In the genomic region with DNA sequence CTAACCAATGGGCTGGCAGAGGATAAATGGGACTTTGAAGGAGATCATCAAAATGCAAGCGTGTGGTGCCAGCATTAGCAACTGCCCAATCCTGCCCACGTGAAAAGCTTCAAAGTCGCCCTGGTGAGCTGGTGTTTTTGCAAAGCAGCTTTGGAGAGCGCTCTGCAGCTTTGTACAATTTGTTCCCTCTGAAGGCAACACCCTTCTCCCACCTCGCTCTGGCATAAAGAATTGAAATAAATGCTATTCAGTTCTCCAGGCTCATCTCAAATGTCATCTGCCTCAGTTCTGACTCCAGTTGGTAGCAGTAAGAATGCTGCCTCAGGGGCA, we compare ENCODE assay signal across 20 cellular contexts. TPM values are rescaled to one million over a fixed set of nuclear protein-coding genes. Genes with fewer than 3 reads are reported as not detected.
A peak's percentile ranks its signal among the peaks of the same experiment; 100 is the strongest.
DNase-seq lines count a peak whose midpoint lies in the region; ATAC-seq and TF ChIP-seq lines count a peak whose summit lies in the region.
"Had no signal": no experiment of that assay in that cellular context is flagged by ENCODE, and none has a peak within 500 bp of the region (broad histone marks: within the 10 kb centered on the region; RNA-seq: fewer than 3 reads in every experiment).

No MANE protein-coding gene starts in this region.

- no peaks in the 10 kb centered on the region for H3K9me3 Mint-ChIP-seq in activated T-cell treated with anti-CD3 and anti-CD28 coated beads, Interleukin-2, amount 50 U/mL, for 24 hours
- H3K9me3 Mint-ChIP-seq in activated T-cell treated with anti-CD3 and anti-CD28 coated beads, Interleukin-2, amount 50 U/mL, for 72 hours: no peaks in the 10 kb centered on the region
- H3K9me3 Mint-ChIP-seq in endothelial cell (ENCODE audit: unreplicated experiment): no peaks in the 10 kb centered on the region
- H3K9me3 Mint-ChIP-seq: CD8-positive, alpha-beta memory T cell; H9 had no signal

- no peak overlapping the region for H3K4me3 Mint-ChIP-seq in activated T-cell treated with anti-CD3 and anti-CD28 coated beads, Interleukin-2, amount 50 U/mL, for 24 hours
- no peak overlapping the region for H3K4me3 Mint-ChIP-seq in activated T-cell treated with anti-CD3 and anti-CD28 coated beads, Interleukin-2, amount 50 U/mL, for 72 hours
- peak overlapping the region; percentile 25 for H3K4me3 Mint-ChIP-seq in endothelial cell (ENCODE audit: unreplicated experiment)
- H3K4me3 Mint-ChIP-seq: H9 had no signal

- peak overlapping the region; percentile 22 for H3K27ac Mint-ChIP-seq in activated T-cell treated with anti-CD3 and anti-CD28 coated beads, Interleukin-2, amount 50 U/mL, for 24 hours
- no peak overlapping the region for H3K27ac Mint-ChIP-seq in activated T-cell treated with anti-CD3 and anti-CD28 coated beads, Interleukin-2, amount 50 U/mL, for 72 hours
- H3K27ac Mint-ChIP-seq in endothelial cell (ENCODE audit: unreplicated experiment): no peak overlapping the region

- TF ChIP-seq CTCF in endothelial cell (IDR thresholded peaks at IDR 0.05; ENCODE audit: unreplicated experiment): no peak
- TF ChIP-seq CTCF in GM20000 (IDR thresholded peaks at IDR 0.05; ENCODE audit: extremely low read depth, missing control alignments): no peak

- no peak for ATAC-seq in activated T-cell treated with anti-CD3 and anti-CD28 coated beads, Interleukin-2, amount 50 U/mL, for 72 hours (replicated peaks in 1 of 2)
- ATAC-seq: Panc1 had no signal

- no peaks in the 10 kb centered on the region for H3K27me3 Mint-ChIP-seq in activated T-cell treated with anti-CD3 and anti-CD28 coated beads, Interleukin-2, amount 50 U/mL, for 24 hours
- no peaks in the 10 kb centered on the region for H3K27me3 Mint-ChIP-seq in activated T-cell treated with anti-CD3 and anti-CD28 coated beads, Interleukin-2, amount 50 U/mL, for 72 hours (ENCODE audit: low read depth)
- H3K27me3 Mint-ChIP-seq in endothelial cell (ENCODE audit: unreplicated experiment): peaks cover 6% of the 10 kb centered on the region

- peaks cover 31% of the 10 kb centered on the region for H3K4me1 Mint-ChIP-seq in activated T-cell treated with anti-CD3 and anti-CD28 coated beads, Interleukin-2, amount 50 U/mL, for 24 hours (ENCODE audit: low read depth)
- peaks cover 21% of the 10 kb centered on the region for H3K4me1 Mint-ChIP-seq in activated T-cell treated with anti-CD3 and anti-CD28 coated beads, Interleukin-2, amount 50 U/mL, for 72 hours (ENCODE audit: low read depth)
- H3K4me1 Mint-ChIP-seq in endothelial cell (ENCODE audit: unreplicated experiment): peaks cover 14% of the 10 kb centered on the region

- DNase-seq in activated T-cell treated with anti-CD3 and anti-CD28 coated beads, Interleukin-2, amount 50 U/mL, for 24 hours: no peak
- DNase-seq in activated T-cell treated with anti-CD3 and anti-CD28 coated beads, Interleukin-2, amount 50 U/mL, for 72 hours: no peak
- DNase-seq in endothelial cell (ENCODE audit: low spot score) (no peak), occipital lobe (lab: John Stamatoyannopoulos, UW) (peak; percentile 55), superior temporal gyrus (ENCODE audit: extremely low spot score) (peak; percentile 70), GM20000 (ENCODE audit: low spot score) (no peak), SHP77 (lab: John Stamatoyannopoulos, UW) (no peak), dedifferentiated amniotic fluid mesenchymal stem cell (ENCODE audit: extremely low spot score) (no peak)
- DNase-seq: CD8-positive, alpha-beta memory T cell; DMS79; NCI-H1048; NCI-H146; NCI-H2081 treated with DMSO at 0.1 percent for 48 hours; NCI-H510A; NCI-H82 had no signal

- H3K36me3 Mint-ChIP-seq in activated T-cell treated with anti-CD3 and anti-CD28 coated beads, Interleukin-2, amount 50 U/mL, for 24 hours (ENCODE audit: low read depth): peaks cover 87% of the 10 kb centered on the region
- H3K36me3 Mint-ChIP-seq in activated T-cell treated with anti-CD3 and anti-CD28 coated beads, Interleukin-2, amount 50 U/mL, for 72 hours (ENCODE audit: insufficient read depth in 2 of 2): peaks cover 3 to 13% of the 10 kb centered on the region in 2 donors
- peaks cover 37% of the 10 kb centered on the region for H3K36me3 Mint-ChIP-seq in endothelial cell (ENCODE audit: low read depth, unreplicated experiment)

RNA-seq across cellular contexts. Expression of gene COPS9, which starts 3.5 kb away (rescaled TPM):
- 10 to 100 TPM; 73.1 to 81.5 TPM for total RNA-seq in activated T-cell treated with anti-CD3 and anti-CD28 coated beads, Interleukin-2, amount 50 U/mL, for 72 hours
- total RNA-seq in endothelial cell (ENCODE audit: unreplicated experiment): 165 TPM
- 81.1 TPM for total RNA-seq in occipital lobe

RNA-seq across cellular contexts. Expression of gene OTOS, which starts 7.8 kb away (rescaled TPM):
- not detected for total RNA-seq in activated T-cell treated with anti-CD3 and anti-CD28 coated beads, Interleukin-2, amount 50 U/mL, for 72 hours
- not detected for total RNA-seq in endothelial cell (ENCODE audit: unreplicated experiment)
- total RNA-seq in occipital lobe: 0.94 TPM
- total RNA-seq: A172; CD8-positive, alpha-beta memory T cell; H9; HT-29; MCF 10A had no signal

Comparison
In these comparisons a context has a peak if more than half of its experiments do, and no peak if none do; other contexts are left out.
1. DNase-seq: peak in occipital lobe (single experiment) and superior temporal gyrus (single experiment); none in activated T-cell treated with anti-CD3 and anti-CD28 coated beads, Interleukin-2, amount 50 U/mL, for 24 hours (single experiment), activated T-cell treated with anti-CD3 and anti-CD28 coated beads, Interleukin-2, amount 50 U/mL, for 72 hours (0 of 2), endothelial cell (single experiment), GM20000 (single experiment), SHP77 (0 of 2) and dedifferentiated amniotic fluid mesenchymal stem cell (single experiment).